8 cellular contexts compared by ENCODE assay signal in genomic region chr6:105484238-105485161, GRCh38.
DNase-seq lines count a peak whose midpoint lies in the region; ATAC-seq, FAIRE-seq and TF ChIP-seq lines count a peak whose summit lies in the region.

No MANE protein-coding gene starts in this region.

- peaks cover 0 to 4% (median 3%) of the 10 kb centered on the region in 3 donors for H3K4me1 ChIP-seq in pancreas

- peak; percentile 37 for ATAC-seq in GM18861 (IDR thresholded peaks at IDR 0.05; ENCODE audit: unreplicated experiment)
- ATAC-seq in pancreas, result peak; percentile 60 to 85 (median 82)
- no peak for ATAC-seq in HG02852 (IDR thresholded peaks at IDR 0.05; ENCODE audit: unreplicated experiment)

- H3K27ac ChIP-seq in C4-2B, result no peak overlapping the region
- no peak overlapping the region for H3K27ac ChIP-seq in pancreas

- H3K4me1 Mint-ChIP-seq in T-helper 1 cell treated with Interleukin-12 subunit alpha and Interleukin-12 subunit beta and Interleukin-4 antibody, amounts not matched to agents 30 μg/mL and 1 μg/mL, for 36 hours (ENCODE audit: low read depth), result peaks cover 53% of the 10 kb centered on the region

- H3K4me3 Mint-ChIP-seq in T-helper 1 cell treated with Interleukin-12 subunit alpha and Interleukin-12 subunit beta and Interleukin-4 antibody, amounts not matched to agents 30 μg/mL and 1 μg/mL, for 36 hours, result peak overlapping the region; percentile 1

- TF ChIP-seq CTCF in C4-2B (conservative IDR thresholded peaks at IDR 0.05), result peak; percentile 96
- TF ChIP-seq CTCF in pancreas (IDR thresholded peaks at IDR 0.05), result peak; percentile 15 to 72 (median 63)

- no peaks in the 10 kb centered on the region for H3K9me3 Mint-ChIP-seq in T-helper 1 cell treated with Interleukin-12 subunit alpha and Interleukin-12 subunit beta and Interleukin-4 antibody, amounts not matched to agents 30 μg/mL and 1 μg/mL, for 36 hours

- no peaks in the 10 kb centered on the region for H3K27me3 ChIP-seq in pancreas

- 24 to 25% methylated on average over 12 of the region's 12 CpGs for WGBS in pancreas, 2 donors

- peak overlapping the region; percentile 57 for H3K27ac Mint-ChIP-seq in T-helper 1 cell treated with Interleukin-12 subunit alpha and Interleukin-12 subunit beta and Interleukin-4 antibody, amounts not matched to agents 30 μg/mL and 1 μg/mL, for 36 hours

- DNase-seq in MV-4-11 (lab: John Stamatoyannopoulos, UW), result peak; percentile 46
- DNase-seq in fibroblast of gingiva (ENCODE audit: low read depth), result peak; percentile 33
- DNase-seq in pancreas, result no peak
- no peak for DNase-seq in head of caudate nucleus

- peak; percentile 86 for FAIRE-seq in pancreas (lab: Jason Lieb, UNC)

- no peak overlapping the region for H3K4me3 ChIP-seq in pancreas

- intact Hi-C loops in pancreas (cut with DNase I), result no loop called here
- intact Hi-C loops in head of caudate nucleus (cut with DNase I), result no loop called here

- H3K27me3 Mint-ChIP-seq in T-helper 1 cell treated with Interleukin-12 subunit alpha and Interleukin-12 subunit beta and Interleukin-4 antibody, amounts not matched to agents 30 μg/mL and 1 μg/mL, for 36 hours (ENCODE audit: low read depth), result no peaks in the 10 kb centered on the region

- H3K9me3 ChIP-seq in pancreas, result no peaks in the 10 kb centered on the region

- peaks cover 9% of the 10 kb centered on the region for H3K36me3 Mint-ChIP-seq in T-helper 1 cell treated with Interleukin-12 subunit alpha and Interleukin-12 subunit beta and Interleukin-4 antibody, amounts not matched to agents 30 μg/mL and 1 μg/mL, for 36 hours (ENCODE audit: low read depth)

- H3K36me3 ChIP-seq in pancreas, result no peaks in the 10 kb centered on the region

Comparison
In these comparisons a context has a peak if more than half of its experiments do, and no peak if none do; other contexts are left out.
1. DNase-seq: peak in MV-4-11 (single experiment) and fibroblast of gingiva (single experiment); none in pancreas (0 of 6) and head of caudate nucleus (0 of 42).